In genomic region chr4:178414881-178415446, GRCh38 we compare ENCODE assay signal across 18 cellular contexts.
"Had no signal": no experiment of that assay in that cellular context is flagged by ENCODE, and none has a peak within 500 bp of the region (broad histone marks: within the 10 kb centered on the region; RNA-seq: fewer than 3 reads in every experiment).

No MANE protein-coding gene starts in this region.

- H3K36me3 Mint-ChIP-seq: activated naive CD8-positive, alpha-beta T cell; naive B cell; stimulated activated effector memory CD8-positive, alpha-beta T cell treated with anti-CD3 and anti-CD28 coated beads, Interleukin-12 subunit alpha, Interleukin-12 subunit beta, amount 100 ng/mL, for 72 hours had no signal

- H3K4me1 Mint-ChIP-seq: naive B cell; neural crest cell; stimulated activated effector memory CD8-positive, alpha-beta T cell treated with anti-CD3 and anti-CD28 coated beads, Interleukin-12 subunit alpha, Interleukin-12 subunit beta, amount 100 ng/mL, for 72 hours had no signal

- DNase-seq: activated naive CD4-positive, alpha-beta T cell; activated T-cell treated with anti-CD3 and anti-CD28 coated beads, Interleukin-2, amount 50 U/mL, for 24 hours; adrenal gland; brain microvascular endothelial cell; caudate nucleus; effector CD4-positive, alpha-beta T cell; foreskin keratinocyte; mesenchymal stem cell; naive B cell; occipital lobe; small intestine; stimulated activated CD4-positive, alpha-beta T cell treated with anti-CD3 and anti-CD28 coated beads, Interleukin-2, amount 100 ng/mL, for 24 hours; thyroid gland had no signal

- H3K4me3 Mint-ChIP-seq: activated naive CD8-positive, alpha-beta T cell; activated T-cell treated with anti-CD3 and anti-CD28 coated beads, Interleukin-2, amount 50 U/mL, for 24 hours; dendritic cell treated with granulocyte-macrophage colony-stimulating factor and Interleukin-4, amounts not matched to agents 40 ng/mL and 50 ng/mL, for 4 days; naive B cell; neural crest cell; stimulated activated effector memory CD8-positive, alpha-beta T cell treated with anti-CD3 and anti-CD28 coated beads, Interleukin-12 subunit alpha, Interleukin-12 subunit beta, amount 100 ng/mL, for 72 hours had no signal

- H3K27ac Mint-ChIP-seq: activated naive CD8-positive, alpha-beta T cell; activated T-cell treated with anti-CD3 and anti-CD28 coated beads, Interleukin-2, amount 50 U/mL, for 24 hours; activated T-helper 2 cell treated with anti-CD3 and anti-CD28 coated beads, Interferon-gamma antibody, Interleukin-2, Interleukin-4, amounts not matched to agents 10 μg/mL and 5 μg/mL and 100 μg/mL, durations not matched to agents 14 hours and 24 hours and 36 hours; dendritic cell treated with granulocyte-macrophage colony-stimulating factor and Interleukin-4, amounts not matched to agents 40 ng/mL and 50 ng/mL, for 4 days; naive B cell; stimulated activated effector memory CD8-positive, alpha-beta T cell treated with anti-CD3 and anti-CD28 coated beads, Interleukin-12 subunit alpha, Interleukin-12 subunit beta, amount 100 ng/mL, for 72 hours had no signal

- ATAC-seq: foreskin keratinocyte had no signal

- H3K27me3 Mint-ChIP-seq: activated naive CD8-positive, alpha-beta T cell; activated T-cell treated with anti-CD3 and anti-CD28 coated beads, Interleukin-2, amount 50 U/mL, for 24 hours; dendritic cell treated with granulocyte-macrophage colony-stimulating factor and Interleukin-4, amounts not matched to agents 40 ng/mL and 50 ng/mL, for 4 days; naive B cell had no signal

- H3K9me3 Mint-ChIP-seq: neural crest cell had no signal
